27 cellular contexts compared by ENCODE assay signal in the genomic region with DNA sequence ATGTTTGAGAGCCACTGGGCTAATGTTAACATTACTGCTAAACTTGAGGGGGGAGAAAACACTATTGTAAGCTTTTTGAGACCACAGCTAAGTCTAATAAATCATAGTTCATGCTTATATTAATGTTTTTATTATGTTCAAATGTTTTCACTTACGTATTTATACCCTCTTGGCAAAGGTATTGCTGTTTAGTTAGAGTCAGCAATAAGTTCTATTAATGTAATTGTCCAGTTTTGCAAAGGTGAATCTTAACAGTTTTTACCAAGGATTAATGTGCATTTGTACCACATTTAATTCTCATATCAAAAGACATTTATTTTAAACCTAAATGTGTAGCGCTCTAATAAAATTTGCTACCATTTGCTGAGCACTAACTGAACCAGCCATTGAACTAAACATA.
"Had no signal": no experiment of that assay in that cellular context is flagged by ENCODE, and none has a peak within 500 bp of the region (broad histone marks: within the 10 kb centered on the region; RNA-seq: fewer than 3 reads in every experiment).

No MANE protein-coding gene starts in this region.

- ATAC-seq: stimulated activated effector memory CD8-positive, alpha-beta T cell treated with anti-CD3 and anti-CD28 coated beads, Interleukin-12 subunit alpha, Interleukin-12 subunit beta, amount 100 ng/mL, for 72 hours; stimulated activated memory B cell treated with anti-CD40 and anti-IgM and Interleukin-4, amounts not matched to agents 10 μg/mL and 1 μg/mL and 100 μg/mL, for 72 hours; stimulated activated naive B cell treated with anti-CD40 and anti-IgM and Interleukin-4, amounts not matched to agents 10 μg/mL and 1 μg/mL and 100 μg/mL, for 72 hours; stimulated activated naive CD8-positive, alpha-beta T cell treated with anti-CD3 and anti-CD28 coated beads, Interleukin-15, amount 100 ng/mL, for 72 hours; stimulated activated naive CD8-positive, alpha-beta T cell treated with anti-CD3 and anti-CD28 coated beads, Interleukin-15, Interleukin-2, amounts not matched to agents 100 U/mL and 50 U/mL, for 24 hours; upper lobe of right lung had no signal

- DNase-seq: stimulated activated CD4-positive, alpha-beta T cell treated with anti-CD3 and anti-CD28 coated beads, Interleukin-2, amount 100 ng/mL, for 48 hours; stimulated activated CD4-positive, alpha-beta T cell treated with anti-CD3 and anti-CD28 coated beads, Interleukin-4, amount 100 ng/mL, for 1 hour; stimulated activated CD4-positive, alpha-beta T cell treated with anti-CD3 and anti-CD28 coated beads, Interleukin-4, amount 100 ng/mL, for 24 hours; stimulated activated CD4-positive, alpha-beta T cell treated with anti-CD3 and anti-CD28 coated beads, Interleukin-4, amount 100 ng/mL, for 4 hours; stimulated activated CD8-positive, alpha-beta memory T cell treated with anti-CD3 and anti-CD28 coated beads, Interleukin-4, amount 100 ng/mL, for 48 hours; stimulated activated naive B cell treated with anti-CD40 and anti-IgM and Interleukin-4, amounts not matched to agents 10 μg/mL and 1 μg/mL and 100 μg/mL, for 72 hours; stimulated activated naive CD4-positive, alpha-beta T cell; stimulated activated naive CD4-positive, alpha-beta T cell treated with Interleukin-2 at 50 U/mL for 16 hours; stimulated activated naive CD8-positive, alpha-beta T cell treated with anti-CD3 and anti-CD28 coated beads, Interleukin-15, amount 100 ng/mL, for 72 hours; stimulated activated naive CD8-positive, alpha-beta T cell treated with anti-CD3 and anti-CD28 coated beads, Interleukin-15, Interleukin-2, amounts not matched to agents 100 U/mL and 50 U/mL, for 24 hours; stomach; substantia nigra; testis; thyroid gland; tibial artery; transverse colon; trophoblast cell; upper lobe of left lung; upper lobe of right lung; uterus had no signal

- FAIRE-seq: urothelium cell line had no signal

- H3K27me3 ChIP-seq: stomach, suprapubic skin, testis, thyroid gland, tibial artery, tibial nerve, transverse colon, upper lobe of left lung, upper lobe of right lung, uterus, vagina had no signal

- H3K4me3 ChIP-seq: stomach, suprapubic skin, testis, thoracic aorta, thyroid gland, tibial artery, tibial nerve, transverse colon, upper lobe of left lung, upper lobe of right lung, uterus, vagina had no signal

- H3K9me3 ChIP-seq: stomach, suprapubic skin, testis, thoracic aorta, thyroid gland, tibial artery, tibial nerve, transverse colon, upper lobe of left lung, upper lobe of right lung, uterus, vagina had no signal

- H3K4me1 ChIP-seq: stomach, suprapubic skin, testis, thyroid gland, tibial artery, transverse colon, upper lobe of left lung, upper lobe of right lung, uterus, vagina had no signal

- H3K27ac ChIP-seq: stomach, suprapubic skin, testis, thoracic aorta, thyroid gland, tibial artery, tibial nerve, transverse colon, upper lobe of left lung, upper lobe of right lung, uterus, vagina had no signal

- H3K36me3 ChIP-seq: thoracic aorta, thyroid gland, upper lobe of right lung, uterus, vagina had no signal
